ENCODE assay signal across 22 cellular contexts in the genomic region with DNA sequence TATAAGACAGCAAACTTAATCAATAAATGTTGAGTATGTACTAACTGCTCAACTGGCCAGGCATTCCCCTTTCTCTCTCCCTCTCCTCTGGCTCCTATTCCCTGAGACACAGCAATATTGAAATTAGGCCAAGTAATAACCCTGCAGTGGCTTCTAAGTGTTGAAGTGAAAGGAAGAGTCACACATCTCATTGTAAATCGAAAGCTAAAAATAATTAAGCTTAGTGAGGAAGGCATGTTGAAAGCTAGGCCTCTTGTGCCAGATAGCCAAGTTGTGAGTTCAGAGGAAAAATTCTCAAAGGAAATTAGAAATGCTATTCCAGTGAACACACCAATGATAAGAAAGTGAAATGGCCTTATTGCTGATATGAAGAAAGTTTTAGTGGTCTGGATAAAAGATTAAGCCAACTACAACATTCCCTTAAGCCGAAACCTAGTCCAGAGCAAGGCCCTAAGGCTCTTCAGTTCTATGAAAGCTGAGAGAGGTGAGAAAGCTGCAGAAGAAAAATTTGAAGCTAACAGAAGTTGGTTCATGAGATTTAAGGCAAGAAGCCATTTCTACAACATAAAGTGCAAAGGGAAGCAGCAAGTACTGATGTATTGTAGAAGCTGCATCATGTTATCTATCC. TPM values are rescaled to one million over a fixed set of nuclear protein-coding genes. Genes with fewer than 3 reads are reported as not detected.
DNase-seq lines count a peak whose midpoint lies in the region; ATAC-seq and TF ChIP-seq lines count a peak whose summit lies in the region.
"Had no signal": no experiment of that assay in that cellular context is flagged by ENCODE, and none has a peak within 500 bp of the region (broad histone marks: within the 10 kb centered on the region; RNA-seq: fewer than 3 reads in every experiment).

No MANE protein-coding gene starts in this region.

- no peak overlapping the region for H3K4me3 Mint-ChIP-seq in CD4-positive, CD25-positive, alpha-beta regulatory T cell
- H3K4me3 Mint-ChIP-seq in mesothelial cell of epicardium = no peak overlapping the region
- H3K4me3 Mint-ChIP-seq: activated naive CD8-positive, alpha-beta T cell; CD4-positive, alpha-beta T cell had no signal

- peaks cover 4 to 14% of the 10 kb centered on the region in 2 experiments for H3K9me3 ChIP-seq in CD4-positive, CD25-positive, alpha-beta regulatory T cell (ENCODE audit: control insufficient read depth in 2 of 2, low read length in 2 of 2)
- H3K9me3 ChIP-seq in ascending aorta (peaks cover 8 to 12% of the 10 kb centered on the region in 2 donors), testis (no peaks in the 10 kb centered on the region)
- H3K9me3 ChIP-seq: neutrophil had no signal

- H3K36me3 ChIP-seq in CD4-positive, CD25-positive, alpha-beta regulatory T cell (ENCODE audit: control insufficient read depth, insufficient read depth, low read length) = peaks cover 51% of the 10 kb centered on the region
- H3K36me3 ChIP-seq in ascending aorta = peaks cover 14 to 30% of the 10 kb centered on the region in 2 donors
- H3K36me3 ChIP-seq in testis (ENCODE audit: low read depth, missing control alignments) = no peaks in the 10 kb centered on the region

- intact Hi-C loops in ascending aorta (cut with DNase I) (no loop called here), Right ventricle myocardium superior (cut with DNase I) (no loop called here), testis (cut with DNase I; ENCODE audit: low total_unique reads) (no loop called here)

- H3K4me1 Mint-ChIP-seq in CD4-positive, CD25-positive, alpha-beta regulatory T cell = peaks cover 20 to 29% (median 26%) of the 10 kb centered on the region in 4 donors
- no peaks in the 10 kb centered on the region for H3K4me1 Mint-ChIP-seq in mesothelial cell of epicardium

- WGBS in testis, 2 donors = 55 to 56% methylated on average over 2 of the region's 2 CpGs

- TF ChIP-seq POLR2A in testis (IDR thresholded peaks at IDR 0.05) = no peak

- no peak overlapping the region for H3K4me3 ChIP-seq in CD4-positive, CD25-positive, alpha-beta regulatory T cell (ENCODE audit: low read depth, low read length)
- H3K4me3 ChIP-seq in ascending aorta (no peak overlapping the region), testis (no peak overlapping the region)

- peaks cover 61% of the 10 kb centered on the region for H3K36me3 Mint-ChIP-seq in CD4-positive, CD25-positive, alpha-beta regulatory T cell
- H3K36me3 Mint-ChIP-seq in mesothelial cell of epicardium = peaks cover 53% of the 10 kb centered on the region

- H3K27ac ChIP-seq in CD4-positive, CD25-positive, alpha-beta regulatory T cell (ENCODE audit: insufficient read depth, low read length, poor library complexity, severe bottlenecking) = no peak overlapping the region
- H3K27ac ChIP-seq in ascending aorta (peak overlapping the region; percentile 43 to 48), testis (peak overlapping the region in 1 of 2 donors; percentile 55)
- H3K27ac ChIP-seq: neutrophil had no signal

- H3K9me3 Mint-ChIP-seq in CD4-positive, CD25-positive, alpha-beta regulatory T cell = peaks cover 0 to 12% (median 5%) of the 10 kb centered on the region in 7 donors
- H3K9me3 Mint-ChIP-seq in mesothelial cell of epicardium = peaks cover 21% of the 10 kb centered on the region

- ATAC-seq in CD4-positive, CD25-positive, alpha-beta regulatory T cell (ENCODE audit: low read depth in 2 of 2) = no peak
- ATAC-seq in Right ventricle myocardium superior (ENCODE audit: poor library complexity) (peak; percentile 85), HG02759 (IDR thresholded peaks at IDR 0.05; ENCODE audit: unreplicated experiment) (no peak), GM19463 (IDR thresholded peaks at IDR 0.05; ENCODE audit: unreplicated experiment) (no peak)

- TF ChIP-seq CTCF in ascending aorta (IDR thresholded peaks at IDR 0.05) (no peak), mesothelial cell of epicardium (IDR thresholded peaks at IDR 0.05; ENCODE audit: unreplicated experiment) (no peak), testis (IDR thresholded peaks at IDR 0.05) (no peak)

- no peaks in the 10 kb centered on the region for H3K4me1 ChIP-seq in CD4-positive, CD25-positive, alpha-beta regulatory T cell (ENCODE audit: control insufficient read depth, insufficient read depth, low read length, poor library complexity, severe bottlenecking)
- H3K4me1 ChIP-seq in ascending aorta = peaks cover 0 to 7% of the 10 kb centered on the region in 2 donors
- H3K4me1 ChIP-seq in testis = no peaks in the 10 kb centered on the region

- H3K27me3 ChIP-seq in CD4-positive, CD25-positive, alpha-beta regulatory T cell (ENCODE audit: control insufficient read depth, insufficient read depth, low read length) = no peaks in the 10 kb centered on the region
- no peaks in the 10 kb centered on the region for H3K27me3 ChIP-seq in ascending aorta
- no peaks in the 10 kb centered on the region for H3K27me3 ChIP-seq in testis
- H3K27me3 ChIP-seq: neutrophil had no signal

- H3K27ac Mint-ChIP-seq in CD4-positive, CD25-positive, alpha-beta regulatory T cell = peak overlapping the region; percentile 6 to 48 (median 29)
- H3K27ac Mint-ChIP-seq in mesothelial cell of epicardium = peak overlapping the region; percentile 17
- H3K27ac Mint-ChIP-seq: activated naive CD8-positive, alpha-beta T cell; CD4-positive, alpha-beta T cell had no signal

- H3K27me3 Mint-ChIP-seq in CD4-positive, CD25-positive, alpha-beta regulatory T cell = no peaks in the 10 kb centered on the region
- H3K27me3 Mint-ChIP-seq in mesothelial cell of epicardium (ENCODE audit: low read depth) = no peaks in the 10 kb centered on the region
- H3K27me3 Mint-ChIP-seq: activated naive CD8-positive, alpha-beta T cell; CD4-positive, alpha-beta T cell had no signal

- DNase-seq in CD4-positive, CD25-positive, alpha-beta regulatory T cell = no peak
- no peak for DNase-seq in ascending aorta (ENCODE audit: low spot score in 2 of 2)
- no peak for DNase-seq in Right ventricle myocardium superior
- no peak for DNase-seq in mesothelial cell of epicardium (ENCODE audit: low spot score in 2 of 2, unreplicated experiment in 2 of 2)
- no peak for DNase-seq in testis
- no peak for DNase-seq in globus pallidus (ENCODE audit: low spot score)
- DNase-seq: activated T-cell treated with anti-CD3 and anti-CD28 coated beads, Interleukin-2, amount 50 U/mL, for 1 hour; CD4-positive, alpha-beta T cell; DND-41; effector CD8-positive, alpha-beta T cell; HCEC 1CT; hippocampal formation; kidney; NCI-H187; NCI-H510A treated with DMSO at 0.1 percent for 48 hours; retina; stimulated activated naive CD4-positive, alpha-beta T cell treated with Interleukin-2 at 50 U/mL for 16 hours had no signal

RNA-seq across cellular contexts. Expression of a gene that starts 35.4 kb away (rescaled TPM):
- total RNA-seq in CD4-positive, CD25-positive, alpha-beta regulatory T cell = not detected
- under 1 TPM in 2 of 4 donors, not detected in 2; 0.13 to 0.30 TPM for polyA plus RNA-seq in CD4-positive, CD25-positive, alpha-beta regulatory T cell
- total RNA-seq in ascending aorta (not detected), Right ventricle myocardium superior (not detected), mesothelial cell of epicardium (0.18 to 0.60 TPM (median 0.47 TPM) in 3 replicates), testis (1 to 10 TPM; 6.8 to 7.5 TPM)
- polyA plus RNA-seq in testis (ENCODE audit: insufficient read depth, low read depth, low replicate concordance) = 24.1 TPM
- total RNA-seq: kidney; T-helper 1 cell treated with Interleukin-12 subunit alpha and Interleukin-12 subunit beta and Interleukin-4 antibody, amounts not matched to agents 30 ng/mL and 1 ng/mL, for 36 hours had no signal

RNA-seq across cellular contexts. Expression of a gene that starts 38.6 kb away (rescaled TPM):
- total RNA-seq in CD4-positive, CD25-positive, alpha-beta regulatory T cell = 72.9 TPM
- 10 to 100 TPM; 29.1 to 40.5 (median 34.6) TPM for polyA plus RNA-seq in CD4-positive, CD25-positive, alpha-beta regulatory T cell
- 70.0 TPM for total RNA-seq in ascending aorta
- 58.6 TPM for total RNA-seq in Right ventricle myocardium superior
- 80.4 to 85.2 TPM (median 84.8 TPM) in 3 replicates for total RNA-seq in mesothelial cell of epicardium
- 10 to 100 TPM; 51.1 to 51.7 TPM for total RNA-seq in testis
- polyA plus RNA-seq in testis (ENCODE audit: insufficient read depth, low read depth, low replicate concordance) = 36.4 TPM
